In the genomic region with DNA sequence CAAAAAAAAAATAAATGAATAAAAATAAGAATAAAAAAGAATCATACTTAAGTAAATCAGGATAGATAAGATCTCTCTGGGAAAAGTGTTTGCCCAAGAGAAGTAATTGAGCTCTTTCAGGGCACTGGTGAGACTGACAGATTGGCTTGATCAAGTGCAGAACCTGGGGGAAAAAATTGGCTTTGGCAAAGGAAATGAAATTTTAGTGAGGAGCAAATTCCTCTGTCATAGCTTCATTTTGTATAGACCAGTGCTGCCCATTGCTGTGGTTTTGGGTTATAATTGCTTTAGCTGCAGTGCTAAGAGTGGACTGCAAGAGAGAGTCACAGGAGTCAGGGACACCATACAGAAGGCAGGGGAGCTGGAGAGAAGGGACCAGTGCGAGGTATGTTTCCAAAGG, we compare ENCODE assay signal across 17 cellular contexts. TPM values are rescaled to one million over a fixed set of nuclear protein-coding genes. Genes with fewer than 3 reads are reported as not detected.
DNase-seq lines count a peak whose midpoint lies in the region; ATAC-seq, FAIRE-seq and TF ChIP-seq lines count a peak whose summit lies in the region.
"Had no signal": no experiment of that assay in that cellular context is flagged by ENCODE, and none has a peak within 500 bp of the region (broad histone marks: within the 10 kb centered on the region; RNA-seq: fewer than 3 reads in every experiment).

No MANE protein-coding gene starts in this region.

- no peaks in the 10 kb centered on the region for H3K79me2 ChIP-seq in HepG2 (ENCODE audit: insufficient read depth, low read length)

- H3K4me1 ChIP-seq in HepG2 (ENCODE audit: insufficient read depth, low read length), result peaks cover 37% of the 10 kb centered on the region
- peaks cover 0 to 10% (median 0%) of the 10 kb centered on the region in 4 donors for H3K4me1 ChIP-seq in right lobe of liver
- H3K4me1 ChIP-seq in gastroesophageal sphincter, result peaks cover 0 to 31% (median 0%) of the 10 kb centered on the region in 3 donors

- no peak for TF ChIP-seq EP300 in HepG2 (IDR thresholded peaks at IDR 0.05; ENCODE audit: low read depth in 2 of 2, low read length in 2 of 2)
- TF ChIP-seq EP300 in HepG2 (CRISPR knock-in tag; IDR thresholded peaks at IDR 0.05; ENCODE audit: borderline replicate concordance), result no peak
- TF ChIP-seq EP300 in gastroesophageal sphincter (IDR thresholded peaks at IDR 0.05), result no peak

- H3K9me3 ChIP-seq in HepG2 (ENCODE audit: low read length) (no peaks in the 10 kb centered on the region), right lobe of liver (no peaks in the 10 kb centered on the region), gastroesophageal sphincter (no peaks in the 10 kb centered on the region)
- H3K9me3 ChIP-seq: SJSA1 had no signal

- H3K36me3 Mint-ChIP-seq in activated naive CD8-positive, alpha-beta T cell treated with anti-CD3 and anti-CD28 coated beads, Interleukin-2, amount 10 ng/mL, durations not matched to agents 7 days and 5 days, result peaks cover 35% of the 10 kb centered on the region

- no peaks in the 10 kb centered on the region for H3K36me3 ChIP-seq in HepG2 (replicated peaks in 1 of 2; ENCODE audit: control insufficient read depth in 1 of 2, insufficient read depth in 2 of 2, low read length in 2 of 2)
- H3K36me3 ChIP-seq in right lobe of liver, result no peaks in the 10 kb centered on the region
- H3K36me3 ChIP-seq in gastroesophageal sphincter, result no peaks in the 10 kb centered on the region

- TF ChIP-seq POLR2A in HepG2 (IDR thresholded peaks at IDR 0.05; ENCODE audit: insufficient read depth in 1 of 2, low read depth in 2 of 2, low read length in 2 of 2), result no peak
- no peak for TF ChIP-seq POLR2A in right lobe of liver (IDR thresholded peaks at IDR 0.05)
- TF ChIP-seq POLR2A in gastroesophageal sphincter (IDR thresholded peaks at IDR 0.05), result no peak

- TF ChIP-seq CTCF in HepG2 (CRISPR knock-in tag; IDR thresholded peaks at IDR 0.05), result no peak
- TF ChIP-seq CTCF in right lobe of liver (IDR thresholded peaks at IDR 0.05), result no peak
- TF ChIP-seq CTCF in gastroesophageal sphincter (IDR thresholded peaks at IDR 0.05), result no peak

- no peak for TF ChIP-seq RAD21 in HepG2 (CRISPR knock-in tag; IDR thresholded peaks at IDR 0.05)

- no peak overlapping the region for H2AFZ ChIP-seq in HepG2 (ENCODE audit: low read length)

- no peak overlapping the region for H3K9ac ChIP-seq in HepG2 (ENCODE audit: insufficient read depth, low read depth, low read length)

- no peak overlapping the region for H3K4me3 Mint-ChIP-seq in activated naive CD8-positive, alpha-beta T cell treated with anti-CD3 and anti-CD28 coated beads, Interleukin-2, amount 10 ng/mL, durations not matched to agents 7 days and 5 days

- no peaks in the 10 kb centered on the region for H3K27me3 ChIP-seq in HepG2 (ENCODE audit: control insufficient read depth in 1 of 2, insufficient read depth in 2 of 2, low read length in 2 of 2)
- H3K27me3 ChIP-seq in right lobe of liver, result no peaks in the 10 kb centered on the region
- H3K27me3 ChIP-seq in gastroesophageal sphincter, result no peaks in the 10 kb centered on the region
- H3K27me3 ChIP-seq: SJSA1 had no signal

- no peak for DNase-seq in HepG2 (ENCODE audit: low spot score)
- no peak for DNase-seq in right lobe of liver
- DNase-seq in activated naive CD8-positive, alpha-beta T cell treated with anti-CD3 and anti-CD28 coated beads, Interleukin-2, amount 10 ng/mL, durations not matched to agents 7 days and 5 days, result no peak
- no peak for DNase-seq in inferior parietal cortex (ENCODE audit: extremely low spot score)
- DNase-seq in MV-4-11 (lab: John Stamatoyannopoulos, UW), result no peak
- no peak for DNase-seq in glomerular visceral epithelial cell (ENCODE audit: extremely low spot score)
- DNase-seq in putamen (ENCODE audit: low spot score), result no peak
- DNase-seq: amygdala; cortex of kidney; Karpas-422; left ventricle myocardium superior; NCI-H146; NCI-H446; stimulated activated CD4-positive, alpha-beta T cell treated with anti-CD3 and anti-CD28 coated beads, Interleukin-2, amount 100 ng/mL, for 48 hours; trophoblast cell had no signal

- H4K20me1 ChIP-seq in HepG2 (ENCODE audit: insufficient read depth, low read length), result no peaks in the 10 kb centered on the region

- H3K4me1 Mint-ChIP-seq in activated naive CD8-positive, alpha-beta T cell treated with anti-CD3 and anti-CD28 coated beads, Interleukin-2, amount 10 ng/mL, durations not matched to agents 7 days and 5 days, result peaks cover 22% of the 10 kb centered on the region

- H3K27ac ChIP-seq in HepG2 (ENCODE audit: extremely low read length, insufficient read depth, low read length) (peak overlapping the region; percentile 46), right lobe of liver (no peak overlapping the region), gastroesophageal sphincter (peak overlapping the region in 3 of 4 donors; percentile 11 to 56 (median 44))
- H3K27ac ChIP-seq: SJSA1 had no signal

- WGBS in HepG2 (ENCODE audit: low lambda C conversion rate), result 90% methylated on average over 1 of the region's 1 CpG
- WGBS in right lobe of liver (ENCODE audit: insufficient coverage, low coverage, low lambda C conversion rate, missing lambda C conversion rate), result no CpG with 5 or more reads among the region's 1 CpG
- 31% methylated on average over 1 of the region's 1 CpG; no CpG with 5 or more reads in 1 of the 2 donors for WGBS in gastroesophageal sphincter (ENCODE audit: low coverage in 1 of 2), 2 donors

- FAIRE-seq in HepG2 (lab: Jason Lieb, UNC), result no peak

- H3K9me3 Mint-ChIP-seq in activated naive CD8-positive, alpha-beta T cell treated with anti-CD3 and anti-CD28 coated beads, Interleukin-2, amount 10 ng/mL, durations not matched to agents 7 days and 5 days, result no peaks in the 10 kb centered on the region

- no peaks in the 10 kb centered on the region for H3K27me3 Mint-ChIP-seq in activated naive CD8-positive, alpha-beta T cell treated with anti-CD3 and anti-CD28 coated beads, Interleukin-2, amount 10 ng/mL, durations not matched to agents 7 days and 5 days

- no TSS peak for BruUV-seq in HepG2 (replicated peaks; lab: Mats Ljungman, UMichigan)

- intact Hi-C loops in HepG2 (cut with micrococcal nuclease; ENCODE audit: unreplicated experiment), result no loop called here
- intact Hi-C loops in right lobe of liver (cut with DNase I), result no loop called here

- H3K27ac Mint-ChIP-seq in activated naive CD8-positive, alpha-beta T cell treated with anti-CD3 and anti-CD28 coated beads, Interleukin-2, amount 10 ng/mL, durations not matched to agents 7 days and 5 days, result peak overlapping the region; percentile 32

- in situ Hi-C loops in HepG2 (cut with HindIII; ENCODE audit: extremely low pct_ligation_motif_present, low pct_unique_long_range_greater_than_20kb), result no loop called here

- H3K4me3 ChIP-seq in HepG2 (replicated peaks in 1 of 3; ENCODE audit: insufficient read depth in 1 of 3, low read depth in 2 of 3, low read length in 3 of 3) (no peak overlapping the region), right lobe of liver (no peak overlapping the region), gastroesophageal sphincter (no peak overlapping the region)
- H3K4me3 ChIP-seq: SJSA1 had no signal

- peak overlapping the region; percentile 18; the same call in 1 of the 2 replicates for H3K4me2 ChIP-seq in HepG2 (ENCODE audit: low read depth, low read length)

- POLR2A ChIA-PET in HepG2 (lab: Yijun Ruan, JAX), result no interaction called here
- POLR2A ChIA-PET in activated naive CD8-positive, alpha-beta T cell treated with anti-CD3 and anti-CD28 coated beads, Interleukin-2, amount 10 ng/mL, durations not matched to agents 7 days and 5 days (lab: Charles Lee), result interaction anchor here (0.6 kb wide), 2 partner anchors 12 to 897 kb away, joined by 3 to 5 read pairs; no protein-coding TSS in a partner anchor

- no peak for ATAC-seq in HepG2
- ATAC-seq in right lobe of liver, result no peak
- no peak for ATAC-seq in activated naive CD8-positive, alpha-beta T cell treated with anti-CD3 and anti-CD28 coated beads, Interleukin-2, amount 10 ng/mL, durations not matched to agents 7 days and 5 days (ENCODE audit: low read depth)
- no peak for ATAC-seq in gastroesophageal sphincter
- ATAC-seq: left ventricle myocardium superior had no signal

- CTCF ChIA-PET in HepG2 (lab: Yijun Ruan, JAX; ENCODE audit: low intra/inter-chr PET ratio, low total read pairs), result no interaction called here

RNA-seq across cellular contexts. Expression of gene SFI1, which starts 35.7 kb away (rescaled TPM):
- 6.2 and 20.5 TPM in 2 replicates for total RNA-seq in HepG2 (2016; rRNA removed; fragmentation: Illumina TruSeq; extraction: Trizol)
- total RNA-seq in HepG2 (2016; cell fraction: cytosol; rRNA removed; fragmentation: Illumina TruSeq; extraction: Trizol; ENCODE audit: low read depth), result 12.0 and 12.8 TPM in 2 replicates
- total RNA-seq in HepG2 (2016; cell fraction: insoluble cytoplasmic fraction; rRNA removed; fragmentation: Illumina TruSeq; extraction: Trizol), result 5.1 and 23.0 TPM in 2 replicates
- 9.4 and 10.5 TPM in 2 replicates for total RNA-seq in HepG2 (2016; cell fraction: membrane; rRNA removed; fragmentation: Illumina TruSeq; extraction: Trizol)
- total RNA-seq in HepG2 (2016; cell fraction: nucleus; rRNA removed; fragmentation: Illumina TruSeq; extraction: Trizol), result 29.9 and 34.8 TPM in 2 replicates
- 40.1 and 47.1 TPM in 2 replicates for polyA plus RNA-seq in HepG2 (2011; rRNA removed)
- polyA plus RNA-seq in HepG2 (2011; cell fraction: cytosol; rRNA removed), result 10.2 and 16.0 TPM in 2 replicates
- 348 and 418 TPM in 2 replicates for polyA plus RNA-seq in HepG2 (2011; cell fraction: nucleus; rRNA removed)
- 24.6 and 25.8 TPM in 2 replicates for polyA plus RNA-seq in HepG2 (2012)
- polyA plus RNA-seq in HepG2 (2016; cell fraction: cytosol; fragmentation: Illumina TruSeq; extraction: Trizol; ENCODE audit: low read depth), result 1.7 and 2.7 TPM in 2 replicates
- 4.5 and 5.0 TPM in 2 replicates for polyA plus RNA-seq in HepG2 (2016; cell fraction: insoluble cytoplasmic fraction; fragmentation: Illumina TruSeq; extraction: Trizol; ENCODE audit: low read depth)
- 3.1 and 3.2 TPM in 2 replicates for polyA plus RNA-seq in HepG2 (2016; cell fraction: membrane; fragmentation: Illumina TruSeq; extraction: Trizol; ENCODE audit: low read depth)
- 84.2 and 91.0 TPM in 2 replicates for polyA plus RNA-seq in HepG2 (2016; cell fraction: nucleus; fragmentation: Illumina TruSeq; extraction: Trizol; ENCODE audit: insufficient read depth, low read depth)
- polyA minus RNA-seq in HepG2 (2011; rRNA and poly(A)+ RNA removed; ENCODE audit: low replicate concordance), result 27.1 and 44.8 TPM in 2 replicates
- 6.7 and 7.4 TPM in 2 replicates for polyA minus RNA-seq in HepG2 (2011; cell fraction: cytosol; rRNA and poly(A)+ RNA removed)
- polyA minus RNA-seq in HepG2 (2011; cell fraction: nucleus; rRNA and poly(A)+ RNA removed), result 93.3 and 102 TPM in 2 replicates
- total RNA-seq in right lobe of liver, result 10 to 100 TPM in 2 of 6 experiments, 1 to 10 TPM in 4; 7.0 to 14.0 (median 8.7) TPM
- 100 to 1,000 TPM; 209 to 210 TPM for total RNA-seq in activated naive CD8-positive, alpha-beta T cell treated with anti-CD3 and anti-CD28 coated beads, Interleukin-2, amount 10 ng/mL, durations not matched to agents 7 days and 5 days
- 10 to 100 TPM; 14.4 to 54.8 (median 20.0) TPM for total RNA-seq in gastroesophageal sphincter

RNA-seq across cellular contexts. Expression of gene EIF4ENIF1, which starts 42.4 kb away (rescaled TPM):
- total RNA-seq in HepG2 (2016; rRNA removed; fragmentation: Illumina TruSeq; extraction: Trizol) (12.3 and 14.0 TPM in 2 replicates), right lobe of liver (10 to 100 TPM in 2 of 6 experiments, 1 to 10 TPM in 4; 4.2 to 11.9 (median 8.3) TPM), gastroesophageal sphincter (10 to 100 TPM; 18.4 to 24.0 (median 20.5) TPM)
- 7.3 TPM in 2 replicates for total RNA-seq in HepG2 (2016; cell fraction: cytosol; rRNA removed; fragmentation: Illumina TruSeq; extraction: Trizol; ENCODE audit: low read depth)
- 9.2 and 11.4 TPM in 2 replicates for total RNA-seq in HepG2 (2016; cell fraction: insoluble cytoplasmic fraction; rRNA removed; fragmentation: Illumina TruSeq; extraction: Trizol)
- total RNA-seq in HepG2 (2016; cell fraction: membrane; rRNA removed; fragmentation: Illumina TruSeq; extraction: Trizol), result 8.2 and 8.4 TPM in 2 replicates
- total RNA-seq in HepG2 (2016; cell fraction: nucleus; rRNA removed; fragmentation: Illumina TruSeq; extraction: Trizol), result 14.1 and 16.0 TPM in 2 replicates
- 11.9 and 15.1 TPM in 2 replicates for polyA plus RNA-seq in HepG2 (2011; rRNA removed)
- 9.5 and 9.7 TPM in 2 replicates for polyA plus RNA-seq in HepG2 (2011; cell fraction: cytosol; rRNA removed)
- polyA plus RNA-seq in HepG2 (2011; cell fraction: nucleus; rRNA removed), result 18.6 and 26.1 TPM in 2 replicates
- 13.8 and 16.8 TPM in 2 replicates for polyA plus RNA-seq in HepG2 (2012)
- 2.1 and 2.2 TPM in 2 replicates for polyA plus RNA-seq in HepG2 (2016; cell fraction: cytosol; fragmentation: Illumina TruSeq; extraction: Trizol; ENCODE audit: low read depth)
- polyA plus RNA-seq in HepG2 (2016; cell fraction: insoluble cytoplasmic fraction; fragmentation: Illumina TruSeq; extraction: Trizol; ENCODE audit: low read depth), result 14.9 and 16.1 TPM in 2 replicates
- 4.8 and 5.1 TPM in 2 replicates for polyA plus RNA-seq in HepG2 (2016; cell fraction: membrane; fragmentation: Illumina TruSeq; extraction: Trizol; ENCODE audit: low read depth)
- polyA plus RNA-seq in HepG2 (2016; cell fraction: nucleus; fragmentation: Illumina TruSeq; extraction: Trizol; ENCODE audit: insufficient read depth, low read depth), result 39.1 and 47.3 TPM in 2 replicates
- polyA minus RNA-seq in HepG2 (2011; rRNA and poly(A)+ RNA removed; ENCODE audit: low replicate concordance), result 22.1 and 23.5 TPM in 2 replicates
- 10.5 and 14.5 TPM in 2 replicates for polyA minus RNA-seq in HepG2 (2011; cell fraction: cytosol; rRNA and poly(A)+ RNA removed)
- 26.1 and 28.6 TPM in 2 replicates for polyA minus RNA-seq in HepG2 (2011; cell fraction: nucleus; rRNA and poly(A)+ RNA removed)
- total RNA-seq in activated naive CD8-positive, alpha-beta T cell treated with anti-CD3 and anti-CD28 coated beads, Interleukin-2, amount 10 ng/mL, durations not matched to agents 7 days and 5 days, result 10 to 100 TPM; 38.6 to 41.0 TPM

Comparison
In these comparisons a context has a peak if more than half of its experiments do, and no peak if none do; other contexts are left out.
1. H3K27ac ChIP-seq: peak in HepG2 (single experiment) and gastroesophageal sphincter (3 of 4); none in right lobe of liver (0 of 3).